ENCODE assay signal across 2 cellular contexts in genomic region chr10:60349426-60349825, GRCh38.
TF ChIP-seq lines count a peak whose summit lies in the region.

No MANE protein-coding gene starts in this region.

TF ChIP-seq in SK-N-SH treated with all-trans-retinoic acid at 6 μM for 48 hours, 23 proteins besides CTCF, POLR2A, EP300 and RAD21 (continued from another document):
- TF ChIP-seq PATZ1 (CRISPR knock-in tag; IDR thresholded peaks at IDR 0.05; ENCODE audit: borderline replicate concordance) (no peak), TOX (CRISPR knock-in tag; IDR thresholded peaks at IDR 0.05; ENCODE audit: borderline replicate concordance) (no peak), PPARA (CRISPR knock-in tag; IDR thresholded peaks at IDR 0.05; ENCODE audit: borderline replicate concordance) (no peak), ZNF8 (CRISPR knock-in tag; IDR thresholded peaks at IDR 0.05) (no peak), ARNTL (CRISPR knock-in tag; IDR thresholded peaks at IDR 0.05; ENCODE audit: borderline replicate concordance, low read depth) (no peak), ZNF565 (CRISPR knock-in tag; conservative IDR thresholded peaks at IDR 0.05; ENCODE audit: low read depth) (no peak), CSDC2 (CRISPR knock-in tag; IDR thresholded peaks at IDR 0.05) (no peak), ZFP3 (CRISPR knock-in tag; IDR thresholded peaks at IDR 0.05) (no peak), TSHZ2 (CRISPR knock-in tag; IDR thresholded peaks at IDR 0.05) (no peak), CREB5 (CRISPR knock-in tag; IDR thresholded peaks at IDR 0.05; ENCODE audit: low read depth) (no peak), SNAI2 (CRISPR knock-in tag; IDR thresholded peaks at IDR 0.05) (no peak), CSRNP3 (CRISPR knock-in tag; IDR thresholded peaks at IDR 0.05) (no peak)

TF ChIP-seq in H1, 55 proteins besides CTCF, POLR2A, EP300 and RAD21 (continued from another document):
- TF ChIP-seq CBX8 (IDR thresholded peaks at IDR 0.05; ENCODE audit: borderline replicate concordance, low read depth, low read length) = no peak
- no peak for TF ChIP-seq KDM1A (IDR thresholded peaks at IDR 0.05; ENCODE audit: borderline replicate concordance, low read length)
- TF ChIP-seq SIN3A (conservative IDR thresholded peaks at IDR 0.05 in 1 of 2, IDR thresholded peaks at IDR 0.05 in 1 of 2; ENCODE audit: low read depth in 1 of 2, low read length in 2 of 2) = no peak
- TF ChIP-seq CHD2 (IDR thresholded peaks at IDR 0.05; ENCODE audit: low read length) = no peak
- TF ChIP-seq TEAD4 (IDR thresholded peaks at IDR 0.05; ENCODE audit: low read depth, low read length) = no peak
- no peak for TF ChIP-seq SP1 (IDR thresholded peaks at IDR 0.05; ENCODE audit: low read depth, low read length)
- no peak for TF ChIP-seq SP4 (IDR thresholded peaks at IDR 0.05; ENCODE audit: low read length)
- TF ChIP-seq SIRT6 (IDR thresholded peaks at IDR 0.05; ENCODE audit: low read length) = no peak
- TF ChIP-seq SUZ12 (IDR thresholded peaks at IDR 0.05; ENCODE audit: low read length) = no peak
- TF ChIP-seq CHD1 (IDR thresholded peaks at IDR 0.05; ENCODE audit: low read depth, low read length) = no peak
- no peak for TF ChIP-seq POU5F1 (IDR thresholded peaks at IDR 0.05; ENCODE audit: low read depth, low read length)
- TF ChIP-seq GABPA (IDR thresholded peaks at IDR 0.05; ENCODE audit: borderline replicate concordance, insufficient read depth, low read length) = no peak
- no peak for TF ChIP-seq KDM4A (IDR thresholded peaks at IDR 0.05; ENCODE audit: low read depth, low read length, severe bottlenecking)
